In the genomic region with DNA sequence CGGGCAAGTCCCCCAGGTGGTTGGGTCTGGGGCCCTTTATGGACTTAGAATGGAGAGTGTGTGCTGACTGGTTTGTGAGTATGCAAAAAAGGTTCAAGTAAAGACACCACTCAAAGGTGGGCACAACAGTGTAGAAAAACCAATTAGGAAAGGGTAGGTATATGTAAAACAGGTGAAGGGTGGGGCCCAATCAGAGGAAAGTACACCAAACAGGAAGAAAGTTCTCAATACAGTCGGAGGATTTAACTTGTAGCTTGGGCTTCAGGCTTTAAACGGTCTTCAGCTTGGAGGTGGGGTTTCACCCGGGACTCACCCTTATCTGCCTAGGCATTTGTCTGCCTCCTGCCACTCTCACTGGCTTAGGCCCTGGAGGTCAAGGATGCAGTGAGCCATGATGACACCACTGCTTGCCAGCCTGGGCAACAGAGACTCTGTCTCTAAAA, we compare ENCODE assay signal across 33 cellular contexts. TPM values are rescaled to one million over a fixed set of nuclear protein-coding genes. Genes with fewer than 3 reads are reported as not detected.
DNase-seq lines count a peak whose midpoint lies in the region; ATAC-seq, FAIRE-seq and TF ChIP-seq lines count a peak whose summit lies in the region.
"Had no signal": no experiment of that assay in that cellular context is flagged by ENCODE, and none has a peak within 500 bp of the region (broad histone marks: within the 10 kb centered on the region; RNA-seq: fewer than 3 reads in every experiment).

No MANE protein-coding gene starts in this region.

- H4K5ac ChIP-seq in H9 (ENCODE audit: insufficient read length, low read depth, low read length) = no peak overlapping the region
- H4K5ac ChIP-seq in mesendoderm (ENCODE audit: low read length) = no peak overlapping the region

- H3K27ac Mint-ChIP-seq in H9 (peak overlapping the region in 1 of 3 experiments; percentile 21; a peak in 2 of 7 replicates), astrocyte (ENCODE audit: unreplicated experiment) (no peak overlapping the region)
- no peak overlapping the region for H3K27ac Mint-ChIP-seq in activated T-helper 2 cell treated with anti-CD3 and anti-CD28 coated beads, Interferon-gamma antibody, Interleukin-2, Interleukin-4, amounts not matched to agents 10 μg/mL and 5 μg/mL and 100 μg/mL, durations not matched to agents 14 hours and 24 hours and 36 hours
- H3K27ac Mint-ChIP-seq: activated CD8-positive, alpha-beta T cell treated with anti-CD3 and anti-CD28 coated beads, Interleukin-2, amount 10 ng/mL, durations not matched to agents 7 days and 5 days; activated naive CD4-positive, alpha-beta T cell treated with anti-CD3 and anti-CD28 coated beads, Interleukin-2, amount 50 U/mL, for 24 hours; CD8-positive, alpha-beta T cell; mesothelial cell of epicardium had no signal

- H2BK15ac ChIP-seq in H9 (ENCODE audit: low read depth, low read length) = no peak overlapping the region
- no peak overlapping the region for H2BK15ac ChIP-seq in mesendoderm (replicated peaks; ENCODE audit: low read depth)

- no TSS peak for BruUV-seq in OCI-LY7 (replicated peaks; lab: Mats Ljungman, UMichigan)

- CTCF ChIA-PET in OCI-LY7 (lab: Charles Lee; ENCODE audit: unreplicated experiment) = no interaction called here

- H4K91ac ChIP-seq in H9 (ENCODE audit: insufficient read length, low read depth, low read length) = no peak overlapping the region

- H2BK5ac ChIP-seq in H9 (ENCODE audit: insufficient read length, low read length) (no peak overlapping the region), mesendoderm (ENCODE audit: low read length) (no peak overlapping the region)

- no peak overlapping the region for H3K27ac ChIP-seq in H9 (ENCODE audit: insufficient read length, low read depth, low read length)
- no peak overlapping the region for H3K27ac ChIP-seq in OCI-LY7 (ENCODE audit: low read depth, low read length, poor library complexity, severe bottlenecking)
- H3K27ac ChIP-seq in astrocyte (ENCODE audit: low read depth, low read length) = no peak overlapping the region
- H3K27ac ChIP-seq in mesendoderm (ENCODE audit: low read depth, low read length) = no peak overlapping the region
- H3K27ac ChIP-seq in esophagus squamous epithelium = no peak overlapping the region
- H3K27ac ChIP-seq: breast epithelium, colonic mucosa, epithelial cell of prostate, prostate gland, RWPE1, SJSA1, transverse colon had no signal

- H3K9me3 ChIP-seq in H9 (ENCODE audit: control insufficient read depth, low read depth, low read length) (no peaks in the 10 kb centered on the region), OCI-LY7 (ENCODE audit: low read length) (no peaks in the 10 kb centered on the region), astrocyte (ENCODE audit: insufficient read depth, low read depth, low read length) (no peaks in the 10 kb centered on the region), esophagus squamous epithelium (no peaks in the 10 kb centered on the region)
- H3K9me3 ChIP-seq: BE2C, breast epithelium, colonic mucosa, prostate gland, SJSA1, transverse colon had no signal

- no peak overlapping the region for H2AK5ac ChIP-seq in H9 (ENCODE audit: insufficient read length, low read length)
- no peak overlapping the region for H2AK5ac ChIP-seq in mesendoderm (ENCODE audit: low read length)

- FAIRE-seq in astrocyte (lab: Jason Lieb, UNC) = no peak
- FAIRE-seq: H54, islet of Langerhans had no signal

- H4K20me1 ChIP-seq in H9 (ENCODE audit: control insufficient read depth, insufficient read depth, insufficient read length) (no peaks in the 10 kb centered on the region), OCI-LY7 (ENCODE audit: insufficient read depth, low read length) (no peaks in the 10 kb centered on the region), astrocyte (ENCODE audit: insufficient read depth, low read length) (no peaks in the 10 kb centered on the region)

- H3K36me3 Mint-ChIP-seq in H9 (ENCODE audit: insufficient read depth in 1 of 3, low read depth in 3 of 3) (no peaks in the 10 kb centered on the region), astrocyte (ENCODE audit: low read depth, unreplicated experiment) (no peaks in the 10 kb centered on the region)
- H3K36me3 Mint-ChIP-seq in activated T-helper 2 cell treated with anti-CD3 and anti-CD28 coated beads, Interferon-gamma antibody, Interleukin-2, Interleukin-4, amounts not matched to agents 10 μg/mL and 5 μg/mL and 100 μg/mL, durations not matched to agents 14 hours and 24 hours and 36 hours (ENCODE audit: low read depth) = no peaks in the 10 kb centered on the region
- H3K36me3 Mint-ChIP-seq: activated naive CD4-positive, alpha-beta T cell treated with anti-CD3 and anti-CD28 coated beads, Interleukin-2, amount 50 U/mL, for 24 hours; CD8-positive, alpha-beta T cell; mesothelial cell of epicardium; naive B cell had no signal

- H3K4me1 Mint-ChIP-seq in H9 = peaks cover 3 to 10% of the 10 kb centered on the region in 2 experiments
- no peaks in the 10 kb centered on the region for H3K4me1 Mint-ChIP-seq in astrocyte (ENCODE audit: low read depth, unreplicated experiment)
- H3K4me1 Mint-ChIP-seq in activated T-helper 2 cell treated with anti-CD3 and anti-CD28 coated beads, Interferon-gamma antibody, Interleukin-2, Interleukin-4, amounts not matched to agents 10 μg/mL and 5 μg/mL and 100 μg/mL, durations not matched to agents 14 hours and 24 hours and 36 hours (ENCODE audit: low read depth) = no peaks in the 10 kb centered on the region
- H3K4me1 Mint-ChIP-seq: activated naive CD4-positive, alpha-beta T cell treated with anti-CD3 and anti-CD28 coated beads, Interleukin-2, amount 50 U/mL, for 24 hours had no signal

- TF ChIP-seq POLR2A in esophagus squamous epithelium (IDR thresholded peaks at IDR 0.05) = no peak

- H3K9me2 ChIP-seq in OCI-LY7 (ENCODE audit: insufficient read depth, low read length) = no peaks in the 10 kb centered on the region

- no peak overlapping the region for H3K4me3 ChIP-seq in OCI-LY7 (ENCODE audit: low read depth, low read length, poor library complexity, severe bottlenecking)
- no peak overlapping the region for H3K4me3 ChIP-seq in astrocyte (ENCODE audit: insufficient read depth, low read depth, low read length)
- no peak overlapping the region for H3K4me3 ChIP-seq in mesendoderm (ENCODE audit: low read length)
- no peak overlapping the region for H3K4me3 ChIP-seq in esophagus squamous epithelium
- H3K4me3 ChIP-seq: breast epithelium, colonic mucosa, prostate gland, SJSA1, transverse colon had no signal

- H3K27me3 Mint-ChIP-seq in H9 (ENCODE audit: low read depth) = no peaks in the 10 kb centered on the region
- no peaks in the 10 kb centered on the region for H3K27me3 Mint-ChIP-seq in astrocyte (ENCODE audit: low read depth, unreplicated experiment)
- no peaks in the 10 kb centered on the region for H3K27me3 Mint-ChIP-seq in activated T-helper 2 cell treated with anti-CD3 and anti-CD28 coated beads, Interferon-gamma antibody, Interleukin-2, Interleukin-4, amounts not matched to agents 10 μg/mL and 5 μg/mL and 100 μg/mL, durations not matched to agents 14 hours and 24 hours and 36 hours (ENCODE audit: low read depth)
- H3K27me3 Mint-ChIP-seq: activated naive CD4-positive, alpha-beta T cell treated with anti-CD3 and anti-CD28 coated beads, Interleukin-2, amount 50 U/mL, for 24 hours; naive B cell had no signal

- H2AFZ ChIP-seq in H9 (ENCODE audit: low read length) (no peak overlapping the region), OCI-LY7 (ENCODE audit: low read length) (peak overlapping the region; percentile 55), astrocyte (ENCODE audit: low read depth, low read length) (no peak overlapping the region)

- H3K4me3 Mint-ChIP-seq in H9 = no peak overlapping the region
- H3K4me3 Mint-ChIP-seq in astrocyte (ENCODE audit: unreplicated experiment) = peak overlapping the region; percentile 57
- H3K4me3 Mint-ChIP-seq in activated T-helper 2 cell treated with anti-CD3 and anti-CD28 coated beads, Interferon-gamma antibody, Interleukin-2, Interleukin-4, amounts not matched to agents 10 μg/mL and 5 μg/mL and 100 μg/mL, durations not matched to agents 14 hours and 24 hours and 36 hours (ENCODE audit: low read depth) = no peak overlapping the region
- H3K4me3 Mint-ChIP-seq: activated CD8-positive, alpha-beta T cell treated with anti-CD3 and anti-CD28 coated beads, Interleukin-2, amount 10 ng/mL, durations not matched to agents 7 days and 5 days; activated naive CD4-positive, alpha-beta T cell treated with anti-CD3 and anti-CD28 coated beads, Interleukin-2, amount 50 U/mL, for 24 hours; CD8-positive, alpha-beta T cell; mesothelial cell of epicardium; naive B cell had no signal

- H3K56ac ChIP-seq in H9 (ENCODE audit: insufficient read length, low read depth, low read length) = no peak overlapping the region
- no peak overlapping the region for H3K56ac ChIP-seq in mesendoderm (ENCODE audit: low read length)

- no CpG with 5 or more reads among the region's 4 CpGs for WGBS in H9 (ENCODE audit: extremely low coverage, insufficient read length, low lambda C conversion rate)
- no CpG with 5 or more reads among the region's 4 CpGs for WGBS in mesendoderm (ENCODE audit: extremely low coverage, insufficient coverage, low lambda C conversion rate)
- 46 to 50% methylated on average over 4 of the region's 4 CpGs for WGBS in esophagus squamous epithelium, 2 donors

- TF ChIP-seq CTCF in H9 (conservative IDR thresholded peaks at IDR 0.05) (no peak), OCI-LY7 (conservative IDR thresholded peaks at IDR 0.05; ENCODE audit: low read length) (no peak), astrocyte (IDR thresholded peaks at IDR 0.05; ENCODE audit: insufficient read depth, low read depth, low read length) (no peak), esophagus squamous epithelium (IDR thresholded peaks at IDR 0.05) (no peak)

- H3K36me3 ChIP-seq in OCI-LY7 (ENCODE audit: insufficient read depth, low read length) = no peaks in the 10 kb centered on the region
- H3K36me3 ChIP-seq in astrocyte (ENCODE audit: insufficient read depth, low read length) = no peaks in the 10 kb centered on the region
- H3K36me3 ChIP-seq in mesendoderm (ENCODE audit: control insufficient read depth, insufficient read depth, low read length) = no peaks in the 10 kb centered on the region
- H3K36me3 ChIP-seq in esophagus squamous epithelium = no peaks in the 10 kb centered on the region
- H3K36me3 ChIP-seq: BE2C, breast epithelium, colonic mucosa, prostate gland, SJSA1, transverse colon had no signal

- no peaks in the 10 kb centered on the region for H3K27me3 ChIP-seq in H9 (ENCODE audit: insufficient read depth, low read length)
- H3K27me3 ChIP-seq in astrocyte (ENCODE audit: insufficient read depth, low read length) = no peaks in the 10 kb centered on the region
- H3K27me3 ChIP-seq in mesendoderm (ENCODE audit: insufficient read depth, low read length, poor library complexity) = no peaks in the 10 kb centered on the region
- no peaks in the 10 kb centered on the region for H3K27me3 ChIP-seq in esophagus squamous epithelium
- H3K27me3 ChIP-seq: BE2C, breast epithelium, colonic mucosa, SJSA1, transverse colon had no signal

- H3K79me2 ChIP-seq in H9 (ENCODE audit: insufficient read depth, low read length) (no peaks in the 10 kb centered on the region; the same call in 1 of the 2 replicates), OCI-LY7 (ENCODE audit: insufficient read depth, low read depth, low read length) (no peaks in the 10 kb centered on the region), astrocyte (ENCODE audit: insufficient read depth, low read length) (no peaks in the 10 kb centered on the region), mesendoderm (ENCODE audit: control insufficient read depth, insufficient read depth, low read length) (no peaks in the 10 kb centered on the region)

- H3K9ac ChIP-seq in H9 (ENCODE audit: extremely low read depth, insufficient read length, low read length) (no peak overlapping the region), astrocyte (ENCODE audit: low read length) (no peak overlapping the region), mesendoderm (ENCODE audit: low read length) (no peak overlapping the region)

- no peak overlapping the region for H3K14ac ChIP-seq in H9 (ENCODE audit: insufficient read depth, low read length)

- H3T11ph ChIP-seq in H9 (ENCODE audit: low read length) = no peak overlapping the region

- H4K8ac ChIP-seq in H9 (replicated peaks; ENCODE audit: insufficient read length, low read depth, low read length) (no peak overlapping the region), mesendoderm (ENCODE audit: low read depth, low read length) (no peak overlapping the region)

- H3K9me3 Mint-ChIP-seq in H9 (no peaks in the 10 kb centered on the region), astrocyte (ENCODE audit: unreplicated experiment) (no peaks in the 10 kb centered on the region)
- no peaks in the 10 kb centered on the region for H3K9me3 Mint-ChIP-seq in activated T-helper 2 cell treated with anti-CD3 and anti-CD28 coated beads, Interferon-gamma antibody, Interleukin-2, Interleukin-4, amounts not matched to agents 10 μg/mL and 5 μg/mL and 100 μg/mL, durations not matched to agents 14 hours and 24 hours and 36 hours
- H3K9me3 Mint-ChIP-seq: activated naive CD4-positive, alpha-beta T cell treated with anti-CD3 and anti-CD28 coated beads, Interleukin-2, amount 50 U/mL, for 24 hours; CD8-positive, alpha-beta T cell; mesothelial cell of epicardium; naive B cell had no signal

- no peaks in the 10 kb centered on the region for H3K4me1 ChIP-seq in H9 (ENCODE audit: insufficient read depth, low read length)
- peaks cover 3% of the 10 kb centered on the region for H3K4me1 ChIP-seq in OCI-LY7 (ENCODE audit: insufficient read depth, low read length, poor library complexity, severe bottlenecking)
- H3K4me1 ChIP-seq in astrocyte (ENCODE audit: insufficient read depth, low read length) = no peaks in the 10 kb centered on the region
- H3K4me1 ChIP-seq in mesendoderm (ENCODE audit: control insufficient read depth, low read depth, low read length) = no peaks in the 10 kb centered on the region
- no peaks in the 10 kb centered on the region for H3K4me1 ChIP-seq in esophagus squamous epithelium
- H3K4me1 ChIP-seq: BE2C, breast epithelium, colonic mucosa, prostate gland, SJSA1, transverse colon had no signal

- H3K18ac ChIP-seq in H9 (ENCODE audit: insufficient read length, low read depth, low read length) (no peak overlapping the region), mesendoderm (ENCODE audit: low read length) (no peak overlapping the region)

- H2BK20ac ChIP-seq in H9 (ENCODE audit: low read depth, low read length, poor library complexity, severe bottlenecking) = no peak overlapping the region

- H3K23me2 ChIP-seq in H9 (ENCODE audit: insufficient read length, low read depth, low read length, poor library complexity, severe bottlenecking) = no peaks in the 10 kb centered on the region

- intact Hi-C loops in OCI-LY7 (cut with micrococcal nuclease; ENCODE audit: unreplicated experiment) (no loop called here), esophagus squamous epithelium (cut with DNase I) (no loop called here), sciatic nerve (cut with DNase I) (no loop called here)
- intact Hi-C loops in activated T-helper 2 cell treated with anti-CD3 and anti-CD28 coated beads, Interferon-gamma antibody, Interleukin-2, Interleukin-4, amounts not matched to agents 10 μg/mL and 5 μg/mL and 100 μg/mL, durations not matched to agents 14 hours and 24 hours and 36 hours (cut with micrococcal nuclease) = no loop called here

- no peak overlapping the region for H2BK120ac ChIP-seq in H9 (ENCODE audit: low read depth, low read length, poor library complexity, severe bottlenecking)
- no peak overlapping the region for H2BK120ac ChIP-seq in mesendoderm (ENCODE audit: low read depth, low read length)

- POLR2A ChIA-PET in OCI-LY7 (lab: Charles Lee) = no interaction called here

- H3K79me1 ChIP-seq in H9 (ENCODE audit: insufficient read depth, low read depth, low read length, poor library complexity, severe bottlenecking) (no peaks in the 10 kb centered on the region), mesendoderm (ENCODE audit: low read length) (no peaks in the 10 kb centered on the region)

- H3K4ac ChIP-seq in H9 (ENCODE audit: low read depth, low read length) (no peak overlapping the region), mesendoderm (ENCODE audit: low read depth, low read length) (no peak overlapping the region)

- H3K23ac ChIP-seq in H9 (ENCODE audit: insufficient read length, low read depth, low read length) (no peak overlapping the region), mesendoderm (ENCODE audit: low read length) (no peak overlapping the region)

- ATAC-seq in sciatic nerve = no peak
- ATAC-seq: activated CD8-positive, alpha-beta T cell treated with anti-CD3 and anti-CD28 coated beads, Interleukin-2, amount 10 ng/mL, durations not matched to agents 7 days and 5 days; CD8-positive, alpha-beta T cell; left ventricle myocardium superior had no signal

- H3K4me2 ChIP-seq in H9 (ENCODE audit: insufficient read depth, insufficient read length, low read length) = no peak overlapping the region
- no peak overlapping the region for H3K4me2 ChIP-seq in OCI-LY7 (ENCODE audit: low read length)
- no peak overlapping the region for H3K4me2 ChIP-seq in astrocyte (ENCODE audit: low read length)
- no peak overlapping the region for H3K4me2 ChIP-seq in mesendoderm (ENCODE audit: low read length)

- no peak overlapping the region for H2BK12ac ChIP-seq in H9 (ENCODE audit: insufficient read length, low read depth, low read length)

- DNase-seq in H9 (peak; percentile 70), OCI-LY7 (ENCODE audit: low spot score) (peak; percentile 13), astrocyte (ENCODE audit: low read depth) (no peak), mesendoderm (peak; percentile 73), esophagus squamous epithelium (lab: John Stamatoyannopoulos, UW) (no peak), HT-29 (ENCODE audit: low spot score) (no peak), sciatic nerve (ENCODE audit: low spot score) (no peak)
- no peak for DNase-seq in activated T-helper 2 cell treated with anti-CD3 and anti-CD28 coated beads, Interferon-gamma antibody, Interleukin-2, Interleukin-4, amounts not matched to agents 10 μg/mL and 5 μg/mL and 100 μg/mL, durations not matched to agents 14 hours and 24 hours and 36 hours (ENCODE audit: low spot score)
- DNase-seq: ACHN; activated CD4-positive, alpha-beta T cell treated with anti-CD3 and anti-CD28 coated beads for 1 hour; activated CD8-positive, alpha-beta T cell treated with anti-CD3 and anti-CD28 coated beads, Interleukin-2, amount 10 ng/mL, durations not matched to agents 7 days and 5 days; amygdala; BE2C; CD8-positive, alpha-beta T cell; colonic mucosa; effector CD8-positive, alpha-beta T cell; IMR-90; left ventricle myocardium superior; naive B cell; NCI-H146; NCI-H345; NCI-H69; stimulated activated CD4-positive, alpha-beta T cell treated with anti-CD3 and anti-CD28 coated beads, Interleukin-4, amount 100 ng/mL, for 24 hours; transverse colon had no signal

RNA-seq across cellular contexts. Expression of gene PUM1, which starts 6.8 kb away (rescaled TPM):
- total RNA-seq in H9 (2021) (158 and 164 TPM in 2 replicates), OCI-LY7 (2022) (97.5 and 112 TPM in 2 replicates), astrocyte (131 and 143 TPM in 2 replicates), esophagus squamous epithelium (10 to 100 TPM; 41.6 to 88.1 (median 53.9) TPM), sciatic nerve (144 TPM)
- total RNA-seq in OCI-LY7 (2014; rRNA removed; shearing (Covaris generic)) = 52.0 and 68.8 TPM in 2 replicates
- polyA plus RNA-seq in mesendoderm (2013, experiment 1 of 2) = 61.2 TPM
- 61.8 TPM for polyA plus RNA-seq in mesendoderm (2013, experiment 2 of 2)
- total RNA-seq in activated T-helper 2 cell treated with anti-CD3 and anti-CD28 coated beads, Interferon-gamma antibody, Interleukin-2, Interleukin-4, amounts not matched to agents 10 μg/mL and 5 μg/mL and 100 μg/mL, durations not matched to agents 14 hours and 24 hours and 36 hours = 121 and 125 TPM in 2 replicates
- total RNA-seq in HT-29 (2014; rRNA removed; shearing (Covaris generic)) = 59.0 and 66.6 TPM in 2 replicates

Comparison
In these comparisons a context has a peak if more than half of its experiments do, and no peak if none do; other contexts are left out.
1. DNase-seq: peak in H9 (single experiment), OCI-LY7 (single experiment) and mesendoderm (single experiment); none in astrocyte (single experiment), esophagus squamous epithelium (single experiment), activated T-helper 2 cell treated with anti-CD3 and anti-CD28 coated beads, Interferon-gamma antibody, Interleukin-2, Interleukin-4, amounts not matched to agents 10 μg/mL and 5 μg/mL and 100 μg/mL, durations not matched to agents 14 hours and 24 hours and 36 hours (single experiment), HT-29 (single experiment) and sciatic nerve (single experiment).